Comparison of ENCODE assay signal across 1 cellular context in the genomic region with DNA sequence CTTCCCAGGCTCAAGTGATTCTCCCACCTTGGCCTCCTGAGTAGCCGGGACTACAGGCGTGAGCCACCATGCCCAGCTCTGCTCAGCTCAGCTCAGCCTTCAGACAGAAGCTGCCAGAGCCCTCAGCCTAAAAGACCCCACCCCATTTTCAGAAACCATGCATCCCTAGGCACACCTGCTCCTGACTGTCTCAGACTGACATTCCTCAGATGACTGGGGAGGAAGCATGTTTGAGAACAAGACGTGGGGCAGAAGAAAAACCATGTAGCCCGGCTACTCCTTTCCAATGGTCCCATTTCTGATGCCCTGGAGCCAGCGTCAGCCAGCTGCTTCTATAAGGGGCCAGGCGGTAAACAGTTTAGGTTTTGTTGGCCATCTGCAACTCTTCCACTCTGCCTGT.
TF ChIP-seq lines count a peak whose summit lies in the region.

No MANE protein-coding gene starts in this region.

TF ChIP-seq in H1, 55 proteins besides CTCF, POLR2A, EP300 and RAD21 (continued from another document):
- TF ChIP-seq RNF2 (IDR thresholded peaks at IDR 0.05; ENCODE audit: borderline replicate concordance, low read depth, low read length, missing control alignments, poor library complexity, severe bottlenecking) (no peak), CBX5 (IDR thresholded peaks at IDR 0.05; ENCODE audit: low read depth, low read length) (no peak), HDAC6 (IDR thresholded peaks at IDR 0.05; ENCODE audit: low read depth, low read length) (no peak), TEAD4 (IDR thresholded peaks at IDR 0.05; ENCODE audit: low read depth, low read length) (no peak), HDAC2 (IDR thresholded peaks at IDR 0.05; ENCODE audit: borderline replicate concordance in 1 of 2, low read depth in 2 of 2, low read length in 2 of 2) (no peak), NRF1 (IDR thresholded peaks at IDR 0.05; ENCODE audit: low read depth, low read length) (no peak), CHD1 (IDR thresholded peaks at IDR 0.05; ENCODE audit: low read depth, low read length) (no peak)
- TF ChIP-seq, protein P1, sequence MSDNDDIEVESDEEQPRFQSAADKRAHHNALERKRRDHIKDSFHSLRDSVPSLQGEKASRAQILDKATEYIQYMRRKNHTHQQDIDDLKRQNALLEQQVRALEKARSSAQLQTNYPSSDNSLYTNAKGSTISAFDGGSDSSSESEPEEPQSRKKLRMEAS (IDR thresholded peaks at IDR 0.05) = no peak
- TF ChIP-seq, protein P2, sequence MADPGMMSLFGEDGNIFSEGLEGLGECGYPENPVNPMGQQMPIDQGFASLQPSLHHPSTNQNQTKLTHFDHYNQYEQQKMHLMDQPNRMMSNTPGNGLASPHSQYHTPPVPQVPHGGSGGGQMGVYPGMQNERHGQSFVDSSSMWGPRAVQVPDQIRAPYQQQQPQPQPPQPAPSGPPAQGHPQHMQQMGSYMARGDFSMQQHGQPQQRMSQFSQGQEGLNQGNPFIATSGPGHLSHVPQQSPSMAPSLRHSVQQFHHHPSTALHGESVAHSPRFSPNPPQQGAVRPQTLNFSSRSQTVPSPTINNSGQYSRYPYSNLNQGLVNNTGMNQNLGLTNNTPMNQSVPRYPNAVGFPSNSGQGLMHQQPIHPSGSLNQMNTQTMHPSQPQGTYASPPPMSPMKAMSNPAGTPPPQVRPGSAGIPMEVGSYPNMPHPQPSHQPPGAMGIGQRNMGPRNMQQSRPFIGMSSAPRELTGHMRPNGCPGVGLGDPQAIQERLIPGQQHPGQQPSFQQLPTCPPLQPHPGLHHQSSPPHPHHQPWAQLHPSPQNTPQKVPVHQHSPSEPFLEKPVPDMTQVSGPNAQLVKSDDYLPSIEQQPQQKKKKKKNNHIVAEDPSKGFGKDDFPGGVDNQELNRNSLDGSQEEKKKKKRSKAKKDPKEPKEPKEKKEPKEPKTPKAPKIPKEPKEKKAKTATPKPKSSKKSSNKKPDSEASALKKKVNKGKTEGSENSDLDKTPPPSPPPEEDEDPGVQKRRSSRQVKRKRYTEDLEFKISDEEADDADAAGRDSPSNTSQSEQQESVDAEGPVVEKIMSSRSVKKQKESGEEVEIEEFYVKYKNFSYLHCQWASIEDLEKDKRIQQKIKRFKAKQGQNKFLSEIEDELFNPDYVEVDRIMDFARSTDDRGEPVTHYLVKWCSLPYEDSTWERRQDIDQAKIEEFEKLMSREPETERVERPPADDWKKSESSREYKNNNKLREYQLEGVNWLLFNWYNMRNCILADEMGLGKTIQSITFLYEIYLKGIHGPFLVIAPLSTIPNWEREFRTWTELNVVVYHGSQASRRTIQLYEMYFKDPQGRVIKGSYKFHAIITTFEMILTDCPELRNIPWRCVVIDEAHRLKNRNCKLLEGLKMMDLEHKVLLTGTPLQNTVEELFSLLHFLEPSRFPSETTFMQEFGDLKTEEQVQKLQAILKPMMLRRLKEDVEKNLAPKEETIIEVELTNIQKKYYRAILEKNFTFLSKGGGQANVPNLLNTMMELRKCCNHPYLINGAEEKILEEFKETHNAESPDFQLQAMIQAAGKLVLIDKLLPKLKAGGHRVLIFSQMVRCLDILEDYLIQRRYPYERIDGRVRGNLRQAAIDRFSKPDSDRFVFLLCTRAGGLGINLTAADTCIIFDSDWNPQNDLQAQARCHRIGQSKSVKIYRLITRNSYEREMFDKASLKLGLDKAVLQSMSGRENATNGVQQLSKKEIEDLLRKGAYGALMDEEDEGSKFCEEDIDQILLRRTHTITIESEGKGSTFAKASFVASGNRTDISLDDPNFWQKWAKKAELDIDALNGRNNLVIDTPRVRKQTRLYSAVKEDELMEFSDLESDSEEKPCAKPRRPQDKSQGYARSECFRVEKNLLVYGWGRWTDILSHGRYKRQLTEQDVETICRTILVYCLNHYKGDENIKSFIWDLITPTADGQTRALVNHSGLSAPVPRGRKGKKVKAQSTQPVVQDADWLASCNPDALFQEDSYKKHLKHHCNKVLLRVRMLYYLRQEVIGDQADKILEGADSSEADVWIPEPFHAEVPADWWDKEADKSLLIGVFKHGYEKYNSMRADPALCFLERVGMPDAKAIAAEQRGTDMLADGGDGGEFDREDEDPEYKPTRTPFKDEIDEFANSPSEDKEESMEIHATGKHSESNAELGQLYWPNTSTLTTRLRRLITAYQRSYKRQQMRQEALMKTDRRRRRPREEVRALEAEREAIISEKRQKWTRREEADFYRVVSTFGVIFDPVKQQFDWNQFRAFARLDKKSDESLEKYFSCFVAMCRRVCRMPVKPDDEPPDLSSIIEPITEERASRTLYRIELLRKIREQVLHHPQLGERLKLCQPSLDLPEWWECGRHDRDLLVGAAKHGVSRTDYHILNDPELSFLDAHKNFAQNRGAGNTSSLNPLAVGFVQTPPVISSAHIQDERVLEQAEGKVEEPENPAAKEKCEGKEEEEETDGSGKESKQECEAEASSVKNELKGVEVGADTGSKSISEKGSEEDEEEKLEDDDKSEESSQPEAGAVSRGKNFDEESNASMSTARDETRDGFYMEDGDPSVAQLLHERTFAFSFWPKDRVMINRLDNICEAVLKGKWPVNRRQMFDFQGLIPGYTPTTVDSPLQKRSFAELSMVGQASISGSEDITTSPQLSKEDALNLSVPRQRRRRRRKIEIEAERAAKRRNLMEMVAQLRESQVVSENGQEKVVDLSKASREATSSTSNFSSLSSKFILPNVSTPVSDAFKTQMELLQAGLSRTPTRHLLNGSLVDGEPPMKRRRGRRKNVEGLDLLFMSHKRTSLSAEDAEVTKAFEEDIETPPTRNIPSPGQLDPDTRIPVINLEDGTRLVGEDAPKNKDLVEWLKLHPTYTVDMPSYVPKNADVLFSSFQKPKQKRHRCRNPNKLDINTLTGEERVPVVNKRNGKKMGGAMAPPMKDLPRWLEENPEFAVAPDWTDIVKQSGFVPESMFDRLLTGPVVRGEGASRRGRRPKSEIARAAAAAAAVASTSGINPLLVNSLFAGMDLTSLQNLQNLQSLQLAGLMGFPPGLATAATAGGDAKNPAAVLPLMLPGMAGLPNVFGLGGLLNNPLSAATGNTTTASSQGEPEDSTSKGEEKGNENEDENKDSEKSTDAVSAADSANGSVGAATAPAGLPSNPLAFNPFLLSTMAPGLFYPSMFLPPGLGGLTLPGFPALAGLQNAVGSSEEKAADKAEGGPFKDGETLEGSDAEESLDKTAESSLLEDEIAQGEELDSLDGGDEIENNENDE (IDR thresholded peaks at IDR 0.05; ENCODE audit: insufficient replicate concordance, low read length) = no peak
- TF ChIP-seq, protein P3, sequence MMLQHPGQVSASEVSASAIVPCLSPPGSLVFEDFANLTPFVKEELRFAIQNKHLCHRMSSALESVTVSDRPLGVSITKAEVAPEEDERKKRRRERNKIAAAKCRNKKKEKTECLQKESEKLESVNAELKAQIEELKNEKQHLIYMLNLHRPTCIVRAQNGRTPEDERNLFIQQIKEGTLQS (IDR thresholded peaks at IDR 0.05; ENCODE audit: insufficient read depth, low read depth, low read length) = no peak
